8 cellular contexts compared by ENCODE assay signal in the genomic region with DNA sequence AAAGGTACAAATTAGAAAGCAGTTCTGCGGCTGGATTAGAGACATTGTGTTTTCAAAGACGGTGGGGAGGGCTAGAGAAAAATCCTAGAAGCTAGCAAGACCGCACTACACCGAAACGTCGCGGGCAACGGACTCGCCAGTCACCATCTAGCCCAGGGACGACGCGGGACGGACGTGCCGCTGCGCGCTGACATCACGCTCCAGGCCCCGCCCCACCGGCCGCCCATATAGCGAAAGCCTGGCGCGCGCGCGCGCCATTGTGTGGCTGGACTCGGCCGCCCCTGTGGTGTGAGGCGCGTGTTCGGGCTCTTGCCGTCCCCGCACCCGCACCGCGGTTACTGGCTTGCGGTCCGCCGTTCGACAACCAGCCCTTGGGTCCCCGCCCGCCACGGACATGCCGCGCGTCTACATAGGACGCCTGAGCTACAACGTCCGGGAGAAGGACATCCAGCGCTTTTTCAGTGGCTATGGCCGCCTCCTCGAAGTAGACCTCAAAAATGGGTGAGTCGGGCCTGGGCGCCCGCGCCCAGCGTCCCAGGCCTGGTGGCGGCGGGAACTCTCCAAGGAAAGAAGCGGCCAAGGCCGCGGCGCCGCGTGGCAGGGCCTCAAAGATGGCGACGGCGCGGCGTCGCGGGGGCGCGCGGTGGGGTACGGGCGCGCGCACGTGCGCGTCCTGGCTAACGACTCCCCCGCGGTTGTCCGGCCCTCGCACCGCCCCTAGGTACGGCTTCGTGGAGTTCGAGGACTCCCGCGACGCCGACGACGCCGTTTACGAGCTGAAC. TPM values are rescaled to one million over a fixed set of nuclear protein-coding genes. Genes with fewer than 3 reads are reported as not detected.
DNase-seq lines count a peak whose midpoint lies in the region; ATAC-seq and TF ChIP-seq lines count a peak whose summit lies in the region.

A gene (plus strand): TSS at position 257 of the 782 bp plus-strand sequence. CDS start 138 bp downstream, at position 395.

- peaks cover 52% of the 10 kb centered on the region for H3K79me2 ChIP-seq in Loucy (ENCODE audit: insufficient read depth, low read length)

- peak within 1 kb of the TSS; percentile 100 for H4K8ac ChIP-seq in neuronal stem cell (ENCODE audit: low read depth, low read length)

- H3K79me1 ChIP-seq in neuronal stem cell (ENCODE audit: low read depth, low read length) = no peaks in the 10 kb centered on the region

- WGBS in neuronal stem cell (ENCODE audit: extremely low coverage in 2 of 2, insufficient read length in 2 of 2, insufficient replicate concordance in 1 of 2), 2 donors = no CpG with 5 or more reads among the region's 101 CpGs

- ATAC-seq in foreskin keratinocyte = peak; percentile 89

- peak within 1 kb of the TSS; percentile 80 for H2BK5ac ChIP-seq in neuronal stem cell (ENCODE audit: low read length)

- peak within 1 kb of the TSS; percentile 97 for H3K14ac ChIP-seq in neuronal stem cell (ENCODE audit: low read length)

- peaks cover 35% of the 10 kb centered on the region for H3K4me1 ChIP-seq in Loucy (ENCODE audit: insufficient read depth, low read length, poor library complexity, severe bottlenecking)
- peaks cover 18% of the 10 kb centered on the region for H3K4me1 ChIP-seq in SJCRH30
- peaks cover 4% of the 10 kb centered on the region for H3K4me1 ChIP-seq in foreskin keratinocyte
- peaks cover 2 to 3% of the 10 kb centered on the region in 2 donors for H3K4me1 ChIP-seq in neuronal stem cell (ENCODE audit: control insufficient read depth in 2 of 2, insufficient read depth in 1 of 2, low read depth in 1 of 2, low read length in 2 of 2)
- peaks cover 0 to 23% (median 17%) of the 10 kb centered on the region in 5 donors for H3K4me1 ChIP-seq in subcutaneous abdominal adipose tissue (ENCODE audit: control insufficient read depth in 5 of 5, insufficient read depth in 5 of 5, low read length in 5 of 5)

- H3K18ac ChIP-seq in neuronal stem cell (ENCODE audit: low read length) = peak within 1 kb of the TSS; percentile 99

- H3K27me3 ChIP-seq in H7 (ENCODE audit: control insufficient read depth, insufficient read depth, low read length) = no peaks in the 10 kb centered on the region
- peaks cover 3% of the 10 kb centered on the region for H3K27me3 ChIP-seq in Loucy (ENCODE audit: insufficient read depth, low read length, poor library complexity, severe bottlenecking)
- no peaks in the 10 kb centered on the region for H3K27me3 ChIP-seq in SJCRH30
- no peaks in the 10 kb centered on the region for H3K27me3 ChIP-seq in foreskin keratinocyte
- H3K27me3 ChIP-seq in neuronal stem cell (ENCODE audit: control insufficient read depth in 3 of 3, insufficient read depth in 3 of 3, low read depth in 1 of 3, low read length in 3 of 3) = peaks cover 0 to 6% (median 0%) of the 10 kb centered on the region in 3 experiments
- no peaks in the 10 kb centered on the region for H3K27me3 ChIP-seq in subcutaneous abdominal adipose tissue (ENCODE audit: control insufficient read depth in 5 of 5, insufficient read depth in 4 of 5, low read length in 5 of 5)

- H3K9me3 ChIP-seq in Loucy (ENCODE audit: insufficient read depth, low read depth, low read length) = no peaks in the 10 kb centered on the region
- H3K9me3 ChIP-seq in SJCRH30 (replicated peaks) = no peaks in the 10 kb centered on the region
- H3K9me3 ChIP-seq in neuronal stem cell (replicated peaks in 1 of 2; ENCODE audit: control insufficient read depth in 2 of 2, insufficient read depth in 1 of 2, low read depth in 1 of 2, low read length in 2 of 2) = peaks cover 1 to 4% of the 10 kb centered on the region in 2 donors
- H3K9me3 ChIP-seq in subcutaneous abdominal adipose tissue (ENCODE audit: control insufficient read depth in 5 of 5, low read length in 5 of 5) = no peaks in the 10 kb centered on the region

- H3K36me3 ChIP-seq in H7 (replicated peaks; ENCODE audit: control insufficient read depth, insufficient read depth, low read length) (peaks cover 30% of the 10 kb centered on the region), Loucy (ENCODE audit: insufficient read depth, low read length) (peaks cover 39% of the 10 kb centered on the region), SJCRH30 (peaks cover 39% of the 10 kb centered on the region), neuronal stem cell (replicated peaks in 1 of 2; ENCODE audit: control insufficient read depth in 2 of 2, insufficient read depth in 2 of 2, low read length in 2 of 2) (peaks cover 18 to 41% of the 10 kb centered on the region in 2 donors), subcutaneous abdominal adipose tissue (ENCODE audit: control insufficient read depth in 5 of 5, insufficient read depth in 5 of 5, low read length in 5 of 5) (peaks cover 25 to 37% (median 34%) of the 10 kb centered on the region in 5 donors)

- H3K23ac ChIP-seq in neuronal stem cell (ENCODE audit: low read depth, low read length, poor library complexity) = peak within 1 kb of the TSS; percentile 100

- in situ Hi-C loops in G401 (cut with HindIII; ENCODE audit: low sequenced_read_pairs) = no loop called here

- H2AK5ac ChIP-seq in neuronal stem cell (ENCODE audit: low read depth, low read length) = peak within 1 kb of the TSS; percentile 99

- H3F3A ChIP-seq in Loucy (ENCODE audit: low read depth) = no peaks in the 10 kb centered on the region; the same call in 1 of the 2 replicates

- H3K9me2 ChIP-seq in Loucy (replicated peaks; ENCODE audit: low read depth, low read length) = no peaks in the 10 kb centered on the region

- peak; percentile 94 for DNase-seq in G401 (ENCODE audit: low spot score)
- peak; percentile 93 for DNase-seq in H7
- peak; percentile 97 to 98 for DNase-seq in SJCRH30
- DNase-seq in activated gamma-delta T cell treated with anti-CD3 and anti-CD28 coated beads, Interleukin-2, amount 50 U/mL, for 16 hours (ENCODE audit: low read depth) = peak; percentile 91
- peak; percentile 85 to 90 for DNase-seq in foreskin keratinocyte
- peak; percentile 92 for DNase-seq in neuronal stem cell (ENCODE audit: low spot score)

- H2BK15ac ChIP-seq in neuronal stem cell (ENCODE audit: low read length) = peak within 1 kb of the TSS; percentile 86

- peaks cover 44% of the 10 kb centered on the region for H4K20me1 ChIP-seq in Loucy (ENCODE audit: insufficient read depth, low read length, poor library complexity, severe bottlenecking)

- H4K91ac ChIP-seq in neuronal stem cell (ENCODE audit: low read depth, low read length, poor library complexity) = peak within 1 kb of the TSS; percentile 96

- H2BK120ac ChIP-seq in neuronal stem cell (ENCODE audit: low read depth, low read length) = peak within 1 kb of the TSS; percentile 97

- H3K9ac ChIP-seq in Loucy (ENCODE audit: low read depth, low read length, poor library complexity, severe bottlenecking) (peak within 1 kb of the TSS; percentile 100), neuronal stem cell (ENCODE audit: low read depth, low read length, poor library complexity) (peak within 1 kb of the TSS; percentile 100), subcutaneous abdominal adipose tissue (ENCODE audit: low read length in 5 of 5) (peak within 1 kb of the TSS; percentile 71 to 99 (median 99))

- peak within 1 kb of the TSS; percentile 100 for H3K4ac ChIP-seq in neuronal stem cell (ENCODE audit: low read length)

- H3K27ac ChIP-seq in SJCRH30 (peak within 1 kb of the TSS; percentile 99), foreskin keratinocyte (peak within 1 kb of the TSS; percentile 97), neuronal stem cell (replicated peaks; ENCODE audit: low read length) (peak within 1 kb of the TSS; percentile 93), subcutaneous abdominal adipose tissue (ENCODE audit: low read depth, low read length) (peak within 1 kb of the TSS; percentile 99)

- TF ChIP-seq CTCF in Loucy (conservative IDR thresholded peaks at IDR 0.05; ENCODE audit: low read length) (no peak), foreskin keratinocyte (conservative IDR thresholded peaks at IDR 0.05) (no peak)

- no peak within 1 kb of the TSS for H2BK12ac ChIP-seq in neuronal stem cell (ENCODE audit: low read length)

- H3K4me2 ChIP-seq in Loucy (ENCODE audit: low read depth, low read length, poor library complexity, severe bottlenecking) (peak within 1 kb of the TSS; percentile 100), neuronal stem cell (ENCODE audit: insufficient read depth, low read length, poor library complexity, severe bottlenecking) (peak within 1 kb of the TSS; percentile 75)

- H3K4me3 ChIP-seq in H7 (ENCODE audit: insufficient read depth, low read depth, low read length) = peak within 1 kb of the TSS; percentile 90
- H3K4me3 ChIP-seq in Loucy (ENCODE audit: low read length, poor library complexity, severe bottlenecking) = peak within 1 kb of the TSS; percentile 97
- H3K4me3 ChIP-seq in SJCRH30 = peak within 1 kb of the TSS; percentile 98
- peak within 1 kb of the TSS; percentile 95 to 99 for H3K4me3 ChIP-seq in neuronal stem cell (ENCODE audit: low read length in 2 of 2)
- H3K4me3 ChIP-seq in subcutaneous abdominal adipose tissue (ENCODE audit: low read depth in 1 of 5, low read length in 5 of 5) = peak within 1 kb of the TSS; percentile 81 to 94 (median 93)

- peak within 1 kb of the TSS; percentile 83 for H2AFZ ChIP-seq in Loucy (ENCODE audit: low read length)
- peak within 1 kb of the TSS; percentile 95 for H2AFZ ChIP-seq in neuronal stem cell (ENCODE audit: low read length)

RNA-seq across cellular contexts. Expression of the gene that starts here (rescaled TPM):
- 24.1 and 27.9 TPM in 2 replicates for total RNA-seq in G401 (2014; rRNA removed; shearing (Covaris generic))
- 23.8 and 33.7 TPM in 2 replicates for total RNA-seq in H7 (2014; rRNA removed; shearing (Covaris generic))
- total RNA-seq in SJCRH30 (2014; rRNA removed; shearing (Covaris generic)) = 124 and 149 TPM in 2 replicates
- 75.7 and 82.6 TPM in 2 replicates for total RNA-seq in foreskin keratinocyte
- 56.8 and 65.6 TPM in 2 replicates for polyA plus RNA-seq in foreskin keratinocyte
- polyA plus RNA-seq in neuronal stem cell (2013, experiment 1 of 2) = 84.4 TPM
- polyA plus RNA-seq in neuronal stem cell (2013, experiment 2 of 2) = 85.8 TPM

Comparison
In these comparisons a context has a peak if more than half of its experiments do, and no peak if none do; other contexts are left out.
1. Peak in every context shown above with its lines: DNase-seq, ATAC-seq, H3K4me3 ChIP-seq and H3K27ac ChIP-seq.